ENCODE assay signal across 34 cellular contexts in genomic region chr1:147749792-147750191, GRCh38. TPM values are rescaled to one million over a fixed set of nuclear protein-coding genes. Genes with fewer than 3 reads are reported as not detected.
"Had no signal": no experiment of that assay in that cellular context is flagged by ENCODE, and none has a peak within 500 bp of the region (broad histone marks: within the 10 kb centered on the region; RNA-seq: fewer than 3 reads in every experiment).

No MANE protein-coding gene starts in this region.

- H3K27me3 ChIP-seq: ascending aorta had no signal

- H3K36me3 ChIP-seq: ascending aorta had no signal

- H3K4me3 Mint-ChIP-seq: activated B cell treated with CpG ODN at 0.5 μM for 24 hours; activated CD4-positive, alpha-beta memory T cell treated with anti-CD3 and anti-CD28 coated beads for 36 hours; activated CD4-positive, alpha-beta T cell treated with anti-CD3 and anti-CD28 coated beads, Interleukin-2, amount 10 ng/mL, durations not matched to agents 24 days and 14 days; activated CD8-positive, alpha-beta T cell treated with anti-CD3 and anti-CD28 coated beads for 36 hours; activated naive CD4-positive, alpha-beta T cell treated with anti-CD3 and anti-CD28 coated beads, Interleukin-2, amount 10 ng/mL, durations not matched to agents 7 days and 5 days; activated naive CD4-positive, alpha-beta T cell treated with anti-CD3 and anti-CD28 coated beads, Interleukin-2, amount 50 U/mL, for 24 hours; activated naive CD8-positive, alpha-beta T cell; activated naive CD8-positive, alpha-beta T cell treated with anti-CD3 and anti-CD28 coated beads, Interleukin-2, amount 10 ng/mL, durations not matched to agents 7 days and 5 days; activated naive CD8-positive, alpha-beta T cell treated with anti-CD3 and anti-CD28 coated beads, Interleukin-2, amount 50 U/mL, for 24 hours; activated T-cell treated with anti-CD3 and anti-CD28 coated beads, Interleukin-2, amount 50 U/mL, for 24 hours; brain; T-helper 1 cell treated with Interleukin-12 subunit alpha and Interleukin-12 subunit beta and Interleukin-4 antibody, amounts not matched to agents 30 μg/mL and 1 μg/mL, for 36 hours; T-helper 2 cell treated with Interferon-gamma antibody and Interleukin-4, amounts not matched to agents 5 μg/mL and 100 μg/mL, for 36 hours had no signal

- H3K27me3 Mint-ChIP-seq: activated B cell treated with CpG ODN at 0.5 μM for 24 hours; activated naive CD4-positive, alpha-beta T cell treated with anti-CD3 and anti-CD28 coated beads, Interleukin-2, amount 50 U/mL, for 24 hours; activated naive CD8-positive, alpha-beta T cell; activated naive CD8-positive, alpha-beta T cell treated with anti-CD3 and anti-CD28 coated beads, Interleukin-2, amount 50 U/mL, for 24 hours; activated T-cell treated with anti-CD3 and anti-CD28 coated beads, Interleukin-2, amount 50 U/mL, for 24 hours had no signal

- H3K27ac ChIP-seq: ascending aorta, VCaP had no signal

- H3K4me1 Mint-ChIP-seq: activated B cell treated with CpG ODN at 0.5 μM for 24 hours; activated CD4-positive, alpha-beta T cell treated with anti-CD3 and anti-CD28 coated beads, Interleukin-2, amount 10 ng/mL, durations not matched to agents 24 days and 14 days; activated naive CD4-positive, alpha-beta T cell treated with anti-CD3 and anti-CD28 coated beads, Interleukin-2, amount 10 ng/mL, durations not matched to agents 7 days and 5 days; activated naive CD4-positive, alpha-beta T cell treated with anti-CD3 and anti-CD28 coated beads, Interleukin-2, amount 50 U/mL, for 24 hours; activated naive CD8-positive, alpha-beta T cell treated with anti-CD3 and anti-CD28 coated beads, Interleukin-2, amount 10 ng/mL, durations not matched to agents 7 days and 5 days; activated naive CD8-positive, alpha-beta T cell treated with anti-CD3 and anti-CD28 coated beads, Interleukin-2, amount 50 U/mL, for 24 hours had no signal

- H3K9me3 Mint-ChIP-seq: activated B cell treated with CpG ODN at 0.5 μM for 24 hours; activated CD4-positive, alpha-beta memory T cell treated with anti-CD3 and anti-CD28 coated beads for 36 hours; activated CD4-positive, alpha-beta T cell treated with anti-CD3 and anti-CD28 coated beads, Interleukin-2, amount 10 ng/mL, durations not matched to agents 24 days and 14 days; activated CD8-positive, alpha-beta T cell treated with anti-CD3 and anti-CD28 coated beads for 36 hours; activated naive CD4-positive, alpha-beta T cell treated with anti-CD3 and anti-CD28 coated beads, Interleukin-2, amount 10 ng/mL, durations not matched to agents 7 days and 5 days; activated naive CD4-positive, alpha-beta T cell treated with anti-CD3 and anti-CD28 coated beads, Interleukin-2, amount 50 U/mL, for 24 hours; activated naive CD8-positive, alpha-beta T cell treated with anti-CD3 and anti-CD28 coated beads, Interleukin-2, amount 10 ng/mL, durations not matched to agents 7 days and 5 days; activated naive CD8-positive, alpha-beta T cell treated with anti-CD3 and anti-CD28 coated beads, Interleukin-2, amount 50 U/mL, for 24 hours; activated T-cell treated with anti-CD3 and anti-CD28 coated beads, Interleukin-2, amount 50 U/mL, for 24 hours; activated T-helper 2 cell treated with anti-CD3 and anti-CD28 coated beads, Interferon-gamma antibody, Interleukin-2, Interleukin-4, amounts not matched to agents 10 μg/mL and 5 μg/mL and 100 μg/mL, durations not matched to agents 14 hours and 24 hours and 36 hours; T-helper 1 cell treated with Interleukin-12 subunit alpha and Interleukin-12 subunit beta and Interleukin-4 antibody, amounts not matched to agents 30 μg/mL and 1 μg/mL, for 36 hours; T-helper 2 cell treated with Interferon-gamma antibody and Interleukin-4, amounts not matched to agents 5 μg/mL and 100 μg/mL, for 36 hours had no signal

- H3K4me3 ChIP-seq: ascending aorta had no signal

- DNase-seq: activated B cell treated with CpG ODN at 0.5 μM for 24 hours; activated CD4-positive, alpha-beta memory T cell treated with anti-CD3 and anti-CD28 coated beads for 36 hours; activated CD4-positive, alpha-beta T cell treated with anti-CD3 and anti-CD28 coated beads for 4 hours; activated CD4-positive, alpha-beta T cell treated with anti-CD3 and anti-CD28 coated beads, Interleukin-2, amount 10 ng/mL, durations not matched to agents 24 days and 14 days; activated CD4-positive, alpha-beta T cell treated with anti-CD3 and anti-CD28 coated beads, Interleukin-2, amount 50 U/mL, for 1 hour; activated CD4-positive, alpha-beta T cell treated with anti-CD3 and anti-CD28 coated beads, Interleukin-2, amount 50 U/mL, for 4 hours; activated CD4-positive, CD25-positive, alpha-beta regulatory T cell treated with anti-CD3 and anti-CD28 coated beads, Interleukin-2, amount 50 U/mL, for 72 hours; activated CD8-positive, alpha-beta memory T cell treated with anti-CD3 and anti-CD28 coated beads, Interleukin-2, amount 50 U/mL, for 4 hours; activated CD8-positive, alpha-beta T cell treated with anti-CD3 and anti-CD28 coated beads for 36 hours; activated effector memory CD4-positive, alpha-beta T cell treated with Interleukin-2 at 50 U/mL for 16 hours; activated gamma-delta T cell; activated naive CD4-positive, alpha-beta T cell treated with anti-CD3 and anti-CD28 coated beads, Interleukin-2, amount 10 ng/mL, durations not matched to agents 7 days and 5 days; activated naive CD4-positive, alpha-beta T cell treated with Interleukin-2 at 50 U/mL for 16 hours; activated naive CD8-positive, alpha-beta T cell treated with anti-CD3 and anti-CD28 coated beads, Interleukin-2, amount 10 ng/mL, durations not matched to agents 7 days and 5 days; activated naive CD8-positive, alpha-beta T cell treated with anti-CD3 and anti-CD28 coated beads, Interleukin-2, amount 50 U/mL, for 24 hours; activated T-cell treated with anti-CD3 and anti-CD28 coated beads, Interleukin-2, amount 50 U/mL, for 24 hours; activated T-cell treated with anti-CD3 and anti-CD28 coated beads, Interleukin-2, amount 50 U/mL, for 48 hours; amygdala; anterior cingulate cortex; central memory CD4-positive, alpha-beta T cell; SW 1271; T-helper 1 cell; T-helper 2 cell; T-helper 9 cell had no signal

- H3K27ac Mint-ChIP-seq: activated B cell treated with CpG ODN at 0.5 μM for 24 hours; activated CD4-positive, alpha-beta memory T cell treated with anti-CD3 and anti-CD28 coated beads for 36 hours; activated CD4-positive, alpha-beta T cell treated with anti-CD3 and anti-CD28 coated beads, Interleukin-2, amount 10 ng/mL, durations not matched to agents 24 days and 14 days; activated CD8-positive, alpha-beta T cell treated with anti-CD3 and anti-CD28 coated beads for 36 hours; activated naive CD4-positive, alpha-beta T cell treated with anti-CD3 and anti-CD28 coated beads, Interleukin-2, amount 10 ng/mL, durations not matched to agents 7 days and 5 days; activated naive CD4-positive, alpha-beta T cell treated with anti-CD3 and anti-CD28 coated beads, Interleukin-2, amount 50 U/mL, for 24 hours; activated naive CD8-positive, alpha-beta T cell; activated naive CD8-positive, alpha-beta T cell treated with anti-CD3 and anti-CD28 coated beads, Interleukin-2, amount 10 ng/mL, durations not matched to agents 7 days and 5 days; activated naive CD8-positive, alpha-beta T cell treated with anti-CD3 and anti-CD28 coated beads, Interleukin-2, amount 50 U/mL, for 24 hours; activated T-cell treated with anti-CD3 and anti-CD28 coated beads, Interleukin-2, amount 50 U/mL, for 24 hours; activated T-helper 2 cell treated with anti-CD3 and anti-CD28 coated beads, Interferon-gamma antibody, Interleukin-2, Interleukin-4, amounts not matched to agents 10 μg/mL and 5 μg/mL and 100 μg/mL, durations not matched to agents 14 hours and 24 hours and 36 hours; brain; T-helper 1 cell treated with Interleukin-12 subunit alpha and Interleukin-12 subunit beta and Interleukin-4 antibody, amounts not matched to agents 30 μg/mL and 1 μg/mL, for 36 hours; T-helper 2 cell treated with Interferon-gamma antibody and Interleukin-4, amounts not matched to agents 5 μg/mL and 100 μg/mL, for 36 hours had no signal

- FAIRE-seq: TTC549 had no signal

- ATAC-seq: activated CD8-positive, alpha-beta T cell treated with anti-CD3 and anti-CD28 coated beads for 36 hours; activated naive CD8-positive, alpha-beta T cell treated with anti-CD3 and anti-CD28 coated beads, Interleukin-2, amount 50 U/mL, for 24 hours had no signal

- H3K9me3 ChIP-seq: ascending aorta had no signal

- H3K36me3 Mint-ChIP-seq: activated CD4-positive, alpha-beta memory T cell treated with anti-CD3 and anti-CD28 coated beads for 36 hours; activated naive CD4-positive, alpha-beta T cell treated with anti-CD3 and anti-CD28 coated beads, Interleukin-2, amount 10 ng/mL, durations not matched to agents 7 days and 5 days; activated naive CD4-positive, alpha-beta T cell treated with anti-CD3 and anti-CD28 coated beads, Interleukin-2, amount 50 U/mL, for 24 hours; activated naive CD8-positive, alpha-beta T cell; activated naive CD8-positive, alpha-beta T cell treated with anti-CD3 and anti-CD28 coated beads, Interleukin-2, amount 10 ng/mL, durations not matched to agents 7 days and 5 days; brain had no signal

RNA-seq across cellular contexts. Expression of gene GJA5, which starts 10.6 kb away (rescaled TPM):
- total RNA-seq: activated B cell treated with CpG ODN at 0.5 μM for 24 hours; activated CD4-positive, alpha-beta memory T cell treated with anti-CD3 and anti-CD28 coated beads for 36 hours; activated CD4-positive, alpha-beta T cell treated with anti-CD3 and anti-CD28 coated beads, Interleukin-2, amount 10 ng/mL, durations not matched to agents 24 days and 14 days; activated CD8-positive, alpha-beta memory T cell treated with anti-CD3 and anti-CD28 coated beads for 36 hours; activated CD8-positive, alpha-beta T cell treated with anti-CD3 and anti-CD28 coated beads for 36 hours; activated naive CD8-positive, alpha-beta T cell treated with anti-CD3 and anti-CD28 coated beads, Interleukin-2, amount 10 ng/mL, durations not matched to agents 7 days and 5 days; activated T-helper 2 cell treated with anti-CD3 and anti-CD28 coated beads, Interferon-gamma antibody, Interleukin-2, Interleukin-4, amounts not matched to agents 10 μg/mL and 5 μg/mL and 100 μg/mL, durations not matched to agents 14 hours and 24 hours and 36 hours had no signal
